8 cellular contexts compared by ENCODE assay signal in the genomic region with DNA sequence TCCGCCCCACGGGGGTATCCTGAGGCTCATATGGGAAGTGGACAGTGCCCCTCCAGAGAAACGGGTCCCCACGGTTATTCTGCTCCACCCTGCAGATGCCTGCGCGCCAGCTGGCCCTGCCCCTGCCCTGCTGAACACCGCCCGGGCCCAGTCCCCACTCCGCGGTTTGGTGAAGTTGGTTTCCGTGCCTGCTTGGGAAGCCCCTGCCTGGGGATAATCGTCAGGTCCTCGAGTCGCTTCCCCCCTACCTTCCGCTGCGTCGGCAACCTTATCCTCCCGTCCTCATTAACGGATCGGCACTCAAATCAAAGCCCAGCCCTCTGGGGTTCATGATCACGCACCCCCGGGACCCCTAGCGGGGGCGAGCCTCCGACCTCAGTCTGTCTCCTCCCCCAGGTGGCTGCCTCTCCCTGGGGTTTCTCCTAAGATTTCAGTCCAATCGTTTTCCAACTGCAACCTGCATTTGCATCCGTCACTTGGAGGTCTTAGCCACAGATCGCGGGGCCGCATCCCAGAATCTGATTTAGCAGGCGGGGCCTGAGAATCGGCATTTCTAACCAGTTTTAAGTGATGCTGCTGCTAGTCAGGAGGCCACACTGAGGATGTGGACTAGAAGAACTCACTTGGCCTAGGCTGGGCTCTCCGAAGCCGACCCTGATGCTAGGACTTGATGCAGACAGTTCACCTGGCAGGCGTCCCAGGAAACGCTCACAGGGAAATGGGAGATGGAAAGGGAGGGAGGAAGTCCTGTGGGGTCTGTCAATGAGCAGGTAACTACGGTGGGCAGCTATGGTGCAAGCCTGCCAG. TPM values are rescaled to one million over a fixed set of nuclear protein-coding genes. Genes with fewer than 3 reads are reported as not detected.
A peak's percentile ranks its signal among the peaks of the same experiment; 100 is the strongest.
DNase-seq lines count a peak whose midpoint lies in the region; ATAC-seq and TF ChIP-seq lines count a peak whose summit lies in the region.

No MANE protein-coding gene starts in this region.

- H3K4me3 ChIP-seq in spleen, result peak overlapping the region; percentile 10 to 72 (median 44)

- no peak for ATAC-seq in HG03196 (IDR thresholded peaks at IDR 0.05; ENCODE audit: unreplicated experiment)
- ATAC-seq in HG02938 (IDR thresholded peaks at IDR 0.05; ENCODE audit: unreplicated experiment), result no peak

- TF ChIP-seq POLR2A in spleen (IDR thresholded peaks at IDR 0.05), result no peak

- peak overlapping the region; percentile 62 for H3K4me3 Mint-ChIP-seq in endothelial cell (ENCODE audit: unreplicated experiment)

- H3K4me1 ChIP-seq in spleen, result peaks cover 15 to 54% (median 39%) of the 10 kb centered on the region in 6 donors

- H3K27me3 Mint-ChIP-seq in endothelial cell (ENCODE audit: unreplicated experiment), result peaks cover 23% of the 10 kb centered on the region

- DNase-seq in NCI-H345 (lab: John Stamatoyannopoulos, UW), result peak; percentile 25
- DNase-seq in NCI-H345 treated with DMSO at 0.1 percent for 48 hours (lab: John Stamatoyannopoulos, UW; ENCODE audit: unreplicated experiment), result no peak
- peak; percentile 74 for DNase-seq in T-helper 22 cell (ENCODE audit: low read depth)
- no peak for DNase-seq in endothelial cell (ENCODE audit: low spot score)
- peak; percentile 76 for DNase-seq in spleen
- no peak for DNase-seq in NCI-H1048 (lab: John Stamatoyannopoulos, UW)

- intact Hi-C loops in spleen (cut with DNase I; ENCODE audit: low total_unique reads), result no loop called here

- H3K36me3 Mint-ChIP-seq in endothelial cell (ENCODE audit: low read depth, unreplicated experiment), result peaks cover 32% of the 10 kb centered on the region

- WGBS in spleen, 5 donors, result 25 to 39% (median 26%) methylated on average over 35 to 37 of the region's 37 CpGs

- TF ChIP-seq CTCF in endothelial cell (IDR thresholded peaks at IDR 0.05; ENCODE audit: unreplicated experiment), result no peak
- no peak for TF ChIP-seq CTCF in spleen (IDR thresholded peaks at IDR 0.05 in 8 of 11, conservative IDR thresholded peaks at IDR 0.05 in 3 of 11)

- H3K9me3 ChIP-seq in spleen, result no peaks in the 10 kb centered on the region

- H3K27me3 ChIP-seq in spleen (replicated peaks in 1 of 7), result peaks cover 0 to 38% (median 16%) of the 10 kb centered on the region in 7 donors

- H3K36me3 ChIP-seq in spleen, result peaks cover 0 to 33% (median 16%) of the 10 kb centered on the region in 6 donors

- H3K4me1 Mint-ChIP-seq in endothelial cell (ENCODE audit: unreplicated experiment), result peaks cover 9% of the 10 kb centered on the region

- no peaks in the 10 kb centered on the region for H3K9me3 Mint-ChIP-seq in endothelial cell (ENCODE audit: unreplicated experiment)

- H3K27ac Mint-ChIP-seq in endothelial cell (ENCODE audit: unreplicated experiment), result no peak overlapping the region

- peak overlapping the region in 6 of 8 donors; percentile 44 to 78 (median 73) for H3K27ac ChIP-seq in spleen

RNA-seq across cellular contexts. Expression of gene WDR86, which starts 27.6 kb away (rescaled TPM):
- total RNA-seq in endothelial cell (ENCODE audit: unreplicated experiment) (57.0 TPM), spleen (10 to 100 TPM; 15.4 to 71.9 (median 58.1) TPM)
- polyA plus RNA-seq in spleen, result 10 to 100 TPM in 1 of 3 donors, 1 to 10 TPM in 2; 2.8 to 29.5 (median 8.6) TPM

RNA-seq across cellular contexts. Expression of gene NUB1, which starts 40.7 kb away (rescaled TPM):
- total RNA-seq in endothelial cell (ENCODE audit: unreplicated experiment) (41.5 TPM), spleen (10 to 100 TPM; 60.2 to 80.9 (median 70.2) TPM)
- polyA plus RNA-seq in spleen, result 10 to 100 TPM; 25.2 to 48.2 (median 26.1) TPM

RNA-seq across cellular contexts. Expression of gene CRYGN, which starts 57.7 kb away (rescaled TPM):
- not detected for total RNA-seq in endothelial cell (ENCODE audit: unreplicated experiment)
- total RNA-seq in spleen, result 1 to 10 TPM in 3 of 7 donors, under 1 TPM in 3, not detected in 1; 0.17 to 2.5 (median 0.92) TPM
- polyA plus RNA-seq in spleen, result under 1 TPM; 0.27 to 0.72 (median 0.32) TPM

Comparison
In these comparisons a context has a peak if more than half of its experiments do, and no peak if none do; other contexts are left out.
1. DNase-seq: peak in NCI-H345 (single experiment), T-helper 22 cell (single experiment) and spleen (single experiment); none in NCI-H345 treated with DMSO at 0.1 percent for 48 hours (single experiment), endothelial cell (single experiment) and NCI-H1048 (single experiment).